Comparison of ENCODE assay signal across 9 cellular contexts in genomic region chr20:58308290-58308679, GRCh38. TPM values are rescaled to one million over a fixed set of nuclear protein-coding genes. Genes with fewer than 3 reads are reported as not detected.
DNase-seq lines count a peak whose midpoint lies in the region; ATAC-seq and TF ChIP-seq lines count a peak whose summit lies in the region.
"Had no signal": no experiment of that assay in that cellular context is flagged by ENCODE, and none has a peak within 500 bp of the region (broad histone marks: within the 10 kb centered on the region; RNA-seq: fewer than 3 reads in every experiment).

No MANE protein-coding gene starts in this region.

- H3K4me1 Mint-ChIP-seq in activated CD4-positive, alpha-beta memory T cell treated with anti-CD3 and anti-CD28 coated beads for 36 hours (ENCODE audit: low read depth), result peaks cover 70% of the 10 kb centered on the region

- H3K36me3 ChIP-seq in BE2C, result peaks cover 11% of the 10 kb centered on the region

- peaks cover 16% of the 10 kb centered on the region for H3K36me3 Mint-ChIP-seq in activated CD4-positive, alpha-beta memory T cell treated with anti-CD3 and anti-CD28 coated beads for 36 hours

- CTCF ChIA-PET in activated CD4-positive, alpha-beta memory T cell treated with anti-CD3 and anti-CD28 coated beads for 36 hours (lab: Charles Lee), result no interaction called here

- H3K4me3 ChIP-seq in GM12865 (ENCODE audit: low read depth, low read length) (peak overlapping the region; percentile 97), foreskin fibroblast (ENCODE audit: low read depth in 1 of 2, low read length in 2 of 2) (peak overlapping the region; percentile 88 to 90), skeletal muscle cell (ENCODE audit: low read depth, low read length) (peak overlapping the region; percentile 81), BE2C (ENCODE audit: low read depth, low read length) (no peak overlapping the region; the same call in 1 of the 2 replicates)

- TF ChIP-seq CTCF in GM12865 (IDR thresholded peaks at IDR 0.05; ENCODE audit: insufficient read depth, low read depth, low read length, missing control alignments) (no peak), foreskin fibroblast (IDR thresholded peaks at IDR 0.05; ENCODE audit: low read depth, low read length) (no peak), BE2C (IDR thresholded peaks at IDR 0.05; ENCODE audit: low read depth, low read length) (no peak)

- H3K27me3 Mint-ChIP-seq in activated CD4-positive, alpha-beta memory T cell treated with anti-CD3 and anti-CD28 coated beads for 36 hours, result no peaks in the 10 kb centered on the region

- H3K27me3 ChIP-seq in BE2C, result no peaks in the 10 kb centered on the region

- POLR2A ChIA-PET in activated CD4-positive, alpha-beta memory T cell treated with anti-CD3 and anti-CD28 coated beads for 36 hours (lab: Charles Lee), result no interaction called here

- ATAC-seq in HG02759 (IDR thresholded peaks at IDR 0.05; ENCODE audit: unreplicated experiment), result no peak

- H3K9me3 Mint-ChIP-seq in activated CD4-positive, alpha-beta memory T cell treated with anti-CD3 and anti-CD28 coated beads for 36 hours, result no peaks in the 10 kb centered on the region

- H3K4me1 ChIP-seq in BE2C, result peaks cover 3% of the 10 kb centered on the region; the same call in 1 of the 2 replicates

- intact Hi-C loops in activated CD4-positive, alpha-beta memory T cell treated with anti-CD3 and anti-CD28 coated beads for 36 hours (cut with micrococcal nuclease), result loop anchor here (5.0 kb wide), 6 partner anchors 51 to 911 kb away; partner anchors contain the start of gene ZBP1

- peak overlapping the region; percentile 89 for H3K27ac Mint-ChIP-seq in activated CD4-positive, alpha-beta memory T cell treated with anti-CD3 and anti-CD28 coated beads for 36 hours

- no peaks in the 10 kb centered on the region; the same call in 1 of the 2 replicates for H3K9me3 ChIP-seq in BE2C

- H3K4me3 Mint-ChIP-seq in activated CD4-positive, alpha-beta memory T cell treated with anti-CD3 and anti-CD28 coated beads for 36 hours, result peak overlapping the region; percentile 80

- DNase-seq in GM12865 (ENCODE audit: low read depth) (no peak), foreskin fibroblast (no peak), skeletal muscle cell (ENCODE audit: low read depth) (no peak), BE2C (no peak), DMS153 treated with DMSO at 0.1 percent for 48 hours (lab: John Stamatoyannopoulos, UW; ENCODE audit: unreplicated experiment) (no peak)
- peak; percentile 17 for DNase-seq in activated CD4-positive, alpha-beta memory T cell treated with anti-CD3 and anti-CD28 coated beads for 36 hours
- DNase-seq in stimulated activated CD4-positive, alpha-beta T cell treated with anti-CD3 and anti-CD28 coated beads, Interleukin-2, amount 100 ng/mL, for 48 hours, result no peak
- DNase-seq: NCI-H2107 had no signal

RNA-seq across cellular contexts. Expression of gene RAB22A, which starts 1.2 kb away (rescaled TPM):
- total RNA-seq in activated CD4-positive, alpha-beta memory T cell treated with anti-CD3 and anti-CD28 coated beads for 36 hours, result 10 to 100 TPM; 10.5 to 12.0 TPM
- polyA plus RNA-seq in BE2C (2012; ENCODE audit: insufficient read depth, insufficient read length, low read depth), result 11.7 TPM
